ENCODE assay signal across 33 cellular contexts in the genomic region with DNA sequence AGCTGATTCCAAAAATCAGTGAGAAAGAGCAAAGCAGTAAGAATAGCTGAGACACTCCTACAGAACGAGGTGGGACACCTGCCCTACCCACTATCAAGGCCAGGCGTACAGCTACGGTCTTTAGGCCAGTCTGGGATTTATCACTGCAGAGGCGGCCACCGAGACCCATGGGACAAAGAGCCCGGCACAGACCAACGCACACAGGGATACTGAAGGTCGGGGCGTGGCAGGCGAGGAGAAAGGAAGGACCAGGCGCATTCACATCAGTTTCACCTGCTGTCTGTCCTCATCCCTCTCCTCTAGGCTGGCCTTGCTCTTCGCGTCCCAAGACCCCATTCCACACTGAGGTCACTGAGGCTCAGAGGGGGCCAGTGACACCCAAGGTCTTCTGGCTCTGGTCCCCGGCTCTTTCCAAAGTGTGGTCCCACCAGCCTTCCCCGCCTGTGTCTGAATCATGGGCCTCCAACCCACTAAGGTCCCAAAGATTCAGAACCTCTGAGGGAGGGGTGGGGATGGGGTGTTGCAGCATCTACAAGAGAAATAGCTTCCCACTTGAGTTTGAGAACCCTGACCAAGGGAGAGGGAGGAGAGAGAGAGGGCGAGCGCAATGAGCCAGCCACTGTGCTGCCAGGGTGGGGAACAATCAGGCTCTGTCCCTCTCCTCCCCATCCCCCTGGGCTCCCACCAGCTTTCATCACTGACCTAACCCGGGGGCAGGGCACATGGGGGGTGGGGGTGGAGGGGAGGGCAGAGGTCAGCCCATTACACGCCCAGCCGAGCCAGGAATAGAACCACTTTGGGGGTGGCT. TPM values are rescaled to one million over a fixed set of nuclear protein-coding genes. Genes with fewer than 3 reads are reported as not detected.
DNase-seq lines count a peak whose midpoint lies in the region; ATAC-seq, FAIRE-seq and TF ChIP-seq lines count a peak whose summit lies in the region.
"Had no signal": no experiment of that assay in that cellular context is flagged by ENCODE, and none has a peak within 500 bp of the region (broad histone marks: within the 10 kb centered on the region; RNA-seq: fewer than 3 reads in every experiment).

No MANE protein-coding gene starts in this region.

- ATAC-seq in activated T-helper 17 cell treated with anti-CD3 and anti-CD28 coated beads, Interleukin-2, amount 50 U/mL, for 72 hours (replicated peaks), result no peak
- ATAC-seq: psoas muscle had no signal

- H2BK20ac ChIP-seq in H1 (ENCODE audit: low read length), result no peak overlapping the region

- POLR2A ChIA-PET in H1 (lab: Charles Lee; ENCODE audit: partially characterized antibody), result interaction anchor here (0.7 to 1.8 kb wide), 4 partner anchors 14 to 132 kb away, joined by 3 to 5 read pairs (median 4); no protein-coding TSS in a partner anchor

- H3K4me1 Mint-ChIP-seq in activated naive CD4-positive, alpha-beta T cell treated with anti-CD3 and anti-CD28 coated beads, Interleukin-2, amount 50 U/mL, for 24 hours, result no peaks in the 10 kb centered on the region
- peaks cover 60% of the 10 kb centered on the region for H3K4me1 Mint-ChIP-seq in neural crest cell
- no peaks in the 10 kb centered on the region for H3K4me1 Mint-ChIP-seq in activated T-helper 17 cell treated with anti-CD3 and anti-CD28 coated beads, Interleukin-2, amount 50 U/mL, for 72 hours

- TF ChIP-seq RAD21 in H1 (IDR thresholded peaks at IDR 0.05 in 1 of 2, conservative IDR thresholded peaks at IDR 0.05 in 1 of 2; ENCODE audit: low read depth in 2 of 2, low read length in 2 of 2), result no peak

- no peaks in the 10 kb centered on the region; a peak in 1 of 7 replicates for H3K27me3 ChIP-seq in H1 (replicated peaks in 1 of 4; ENCODE audit: control insufficient read depth in 3 of 4, extremely low read depth in 1 of 4, insufficient read depth in 3 of 4, low read length in 3 of 4)

- no peak overlapping the region for H3K56ac ChIP-seq in H1 (replicated peaks; ENCODE audit: insufficient read length, low read depth, low read length)

- H3K4me2 ChIP-seq in H1 (ENCODE audit: insufficient read depth in 1 of 2, low read depth in 2 of 2, low read length in 2 of 2), result no peak overlapping the region
- H3K4me2 ChIP-seq: KMS-11 had no signal

- no peak overlapping the region for H2BK5ac ChIP-seq in H1 (ENCODE audit: low read depth, low read length)

- H3K79me1 ChIP-seq in H1 (ENCODE audit: low read depth, low read length), result no peaks in the 10 kb centered on the region

- no peak overlapping the region for H4K91ac ChIP-seq in H1 (replicated peaks; ENCODE audit: insufficient read length, low read length)

- no peak overlapping the region for H3K4me3 Mint-ChIP-seq in activated naive CD4-positive, alpha-beta T cell treated with anti-CD3 and anti-CD28 coated beads, Interleukin-2, amount 50 U/mL, for 24 hours
- H3K4me3 Mint-ChIP-seq in neural crest cell, result peak overlapping the region; percentile 55
- H3K4me3 Mint-ChIP-seq in activated T-helper 17 cell treated with anti-CD3 and anti-CD28 coated beads, Interleukin-2, amount 50 U/mL, for 72 hours, result no peak overlapping the region
- H3K4me3 Mint-ChIP-seq: activated B cell treated with CpG ODN at 0.5 μM for 24 hours; activated CD4-positive, alpha-beta T cell treated with anti-CD3 and anti-CD28 coated beads, Interleukin-2, amount 10 ng/mL, durations not matched to agents 7 days and 5 days; memory B cell had no signal

- no peak overlapping the region for H2BK15ac ChIP-seq in H1 (ENCODE audit: low read length)

- H3K23me2 ChIP-seq in H1 (ENCODE audit: low read depth, low read length), result no peaks in the 10 kb centered on the region

- no peak overlapping the region for H2BK120ac ChIP-seq in H1 (replicated peaks; ENCODE audit: low read depth, low read length)

- no peak overlapping the region for H3K14ac ChIP-seq in H1 (ENCODE audit: insufficient read length)

- CTCF ChIA-PET in H1 (lab: Charles Lee; ENCODE audit: partially characterized antibody), result interaction anchor here (0.5 to 2.7 kb wide), 12 partner anchors 10 to 158 kb away, joined by 3 to 15 read pairs (median 3); no protein-coding TSS in a partner anchor

- H3K36me3 Mint-ChIP-seq in activated naive CD4-positive, alpha-beta T cell treated with anti-CD3 and anti-CD28 coated beads, Interleukin-2, amount 50 U/mL, for 24 hours, result no peaks in the 10 kb centered on the region
- no peaks in the 10 kb centered on the region for H3K36me3 Mint-ChIP-seq in neural crest cell (ENCODE audit: low read depth)
- H3K36me3 Mint-ChIP-seq in activated T-helper 17 cell treated with anti-CD3 and anti-CD28 coated beads, Interleukin-2, amount 50 U/mL, for 72 hours (ENCODE audit: low read depth), result no peaks in the 10 kb centered on the region
- H3K36me3 Mint-ChIP-seq: memory B cell had no signal

- no peaks in the 10 kb centered on the region for H3K79me2 ChIP-seq in H1 (ENCODE audit: control insufficient read depth in 1 of 2, insufficient read depth in 2 of 2, low read length in 2 of 2)

- no peak overlapping the region for H3K9ac ChIP-seq in H1 (replicated peaks in 1 of 4; ENCODE audit: extremely low read depth in 1 of 4, low read depth in 3 of 4, low read length in 3 of 4)
- H3K9ac ChIP-seq: KMS-11 had no signal

- H4K20me1 ChIP-seq in H1 (replicated peaks in 1 of 2; ENCODE audit: control insufficient read depth in 1 of 2, insufficient read depth in 2 of 2, low read length in 2 of 2), result no peaks in the 10 kb centered on the region

- H4K5ac ChIP-seq in H1 (ENCODE audit: insufficient read length, low read depth, low read length), result no peak overlapping the region

- H3K9me3 Mint-ChIP-seq in activated naive CD4-positive, alpha-beta T cell treated with anti-CD3 and anti-CD28 coated beads, Interleukin-2, amount 50 U/mL, for 24 hours, result no peaks in the 10 kb centered on the region
- H3K9me3 Mint-ChIP-seq in neural crest cell, result no peaks in the 10 kb centered on the region
- no peaks in the 10 kb centered on the region for H3K9me3 Mint-ChIP-seq in activated T-helper 17 cell treated with anti-CD3 and anti-CD28 coated beads, Interleukin-2, amount 50 U/mL, for 72 hours
- H3K9me3 Mint-ChIP-seq: activated B cell treated with CpG ODN at 0.5 μM for 24 hours; activated CD4-positive, alpha-beta T cell treated with anti-CD3 and anti-CD28 coated beads, Interleukin-2, amount 10 ng/mL, durations not matched to agents 7 days and 5 days; memory B cell had no signal

- no peak overlapping the region for H2AK5ac ChIP-seq in H1 (ENCODE audit: low read depth, low read length)

- H3K27ac ChIP-seq in H1 (ENCODE audit: low read depth, low read length), result no peak overlapping the region
- peak overlapping the region; percentile 98 for H3K27ac ChIP-seq in substantia nigra (ENCODE audit: low read depth, low read length, poor library complexity, severe bottlenecking)
- H3K27ac ChIP-seq: 22Rv1, C4-2B, KMS-11, psoas muscle, SK-N-MC, thoracic aorta had no signal

- peak overlapping the region; percentile 41 for H3K27ac Mint-ChIP-seq in activated naive CD4-positive, alpha-beta T cell treated with anti-CD3 and anti-CD28 coated beads, Interleukin-2, amount 50 U/mL, for 24 hours
- peak overlapping the region; percentile 86 for H3K27ac Mint-ChIP-seq in neural crest cell (ENCODE audit: unreplicated experiment)
- no peak overlapping the region for H3K27ac Mint-ChIP-seq in activated T-helper 17 cell treated with anti-CD3 and anti-CD28 coated beads, Interleukin-2, amount 50 U/mL, for 72 hours
- H3K27ac Mint-ChIP-seq: activated B cell treated with CpG ODN at 0.5 μM for 24 hours; activated CD4-positive, alpha-beta T cell treated with anti-CD3 and anti-CD28 coated beads, Interleukin-2, amount 10 ng/mL, durations not matched to agents 7 days and 5 days; memory B cell had no signal

- no peak overlapping the region for H3K23ac ChIP-seq in H1 (ENCODE audit: insufficient read length)

- H3K27me3 Mint-ChIP-seq in activated naive CD4-positive, alpha-beta T cell treated with anti-CD3 and anti-CD28 coated beads, Interleukin-2, amount 50 U/mL, for 24 hours, result no peaks in the 10 kb centered on the region
- no peaks in the 10 kb centered on the region for H3K27me3 Mint-ChIP-seq in neural crest cell (ENCODE audit: low read depth)
- H3K27me3 Mint-ChIP-seq in activated T-helper 17 cell treated with anti-CD3 and anti-CD28 coated beads, Interleukin-2, amount 50 U/mL, for 72 hours, result peaks cover 2% of the 10 kb centered on the region

- H3K36me3 ChIP-seq in H1 (ENCODE audit: control insufficient read depth in 2 of 4, insufficient read depth in 4 of 4, low read length in 3 of 4), result no peaks in the 10 kb centered on the region
- H3K36me3 ChIP-seq: MG63, thoracic aorta had no signal

- no peak for DNase-seq in activated naive CD4-positive, alpha-beta T cell treated with anti-CD3 and anti-CD28 coated beads, Interleukin-2, amount 50 U/mL, for 16 hours
- DNase-seq in H1 (ENCODE audit: low read depth in 1 of 2, low spot score in 2 of 2) (no peak), neural crest cell (ENCODE audit: low read depth, low spot score) (peak; percentile 43), substantia nigra (lab: John Stamatoyannopoulos, UW) (peak in 47 of 49 donors; percentile 36 to 89 (median 72)), MV-4-11 (lab: John Stamatoyannopoulos, UW) (no peak), HCEC 1CT (no peak)
- DNase-seq: activated B cell treated with CpG ODN at 0.5 μM for 24 hours; activated CD4-positive, alpha-beta T cell treated with anti-CD3 and anti-CD28 coated beads, Interleukin-2, amount 10 ng/mL, durations not matched to agents 7 days and 5 days; activated gamma-delta T cell; activated T-cell treated with anti-CD3 and anti-CD28 coated beads, Interleukin-2, amount 50 U/mL, for 1 hour; Caco-2; cerebellar nuclear complex; foreskin melanocyte; left cardiac atrium; MG63; NCI-H2029; NCI-H524 treated with DMSO at 0.1 percent for 48 hours; NK-92 treated with Interleukin-12 subunit alpha and Interleukin-12 subunit beta, amount 100 ng/mL, for 24 hours; psoas muscle; small intestine; stimulated activated naive CD4-positive, alpha-beta T cell had no signal

- TF ChIP-seq POLR2A in H1 (IDR thresholded peaks at IDR 0.05; ENCODE audit: control extremely low read depth in 1 of 2, low read depth in 2 of 2, low read length in 2 of 2), result no peak

- 88% methylated on average over 18 of the region's 20 CpGs; no CpG with 5 or more reads in 1 of the 2 experiments for WGBS in H1 (ENCODE audit: extremely low coverage in 1 of 2, insufficient coverage in 1 of 2, insufficient read length in 1 of 2, insufficient replicate concordance in 2 of 2, low coverage in 1 of 2, low lambda C conversion rate in 2 of 2, missing lambda C conversion rate in 1 of 2), 2 experiments

- no peak for TF ChIP-seq EP300 in H1 (IDR thresholded peaks at IDR 0.05; ENCODE audit: borderline replicate concordance in 1 of 2, low read depth in 2 of 2, low read length in 2 of 2)

- H3K9me3 ChIP-seq in H1 (ENCODE audit: insufficient read depth in 2 of 2, low read depth in 1 of 2, low read length in 1 of 2), result no peaks in the 10 kb centered on the region
- H3K9me3 ChIP-seq: Caco-2, MG63, psoas muscle, thoracic aorta had no signal

- peak overlapping the region; percentile 60; the same call in 1 of the 2 replicates for H2BK12ac ChIP-seq in H1 (ENCODE audit: low read depth, low read length)

- no peak for FAIRE-seq in H1 (lab: Jason Lieb, UNC)
- FAIRE-seq: G401.6, small intestine, urothelium cell line had no signal

- TF ChIP-seq CTCF in H1 (IDR thresholded peaks at IDR 0.05; ENCODE audit: control extremely low read depth in 1 of 3, insufficient read depth in 1 of 3, low read depth in 1 of 3, low read length in 3 of 3) (no peak), neural crest cell (conservative IDR thresholded peaks at IDR 0.05) (no peak)

- H3K4ac ChIP-seq in H1 (replicated peaks; ENCODE audit: insufficient read length, low read depth, low read length), result no peak overlapping the region

- H3K18ac ChIP-seq in H1 (ENCODE audit: extremely low read depth, low read length), result no peak overlapping the region; the same call in 1 of the 2 replicates

- no peak overlapping the region for H2AFZ ChIP-seq in H1 (ENCODE audit: low read length)

- H3K4me3 ChIP-seq in H1 (ENCODE audit: extremely low read depth in 1 of 4, insufficient read depth in 2 of 4, low read depth in 3 of 4, low read length in 4 of 4), result no peak overlapping the region
- H3K4me3 ChIP-seq: MG63, psoas muscle, SK-N-MC, thoracic aorta had no signal

- H3K4me1 ChIP-seq in H1 (replicated peaks in 1 of 4; ENCODE audit: control insufficient read depth in 3 of 4, insufficient read depth in 4 of 4, low read length in 3 of 4), result peaks cover 0 to 11% (median 4%) of the 10 kb centered on the region in 4 experiments; a peak in 4 of 7 replicates
- H3K4me1 ChIP-seq: Caco-2 had no signal

- no peak overlapping the region for H4K8ac ChIP-seq in H1 (ENCODE audit: extremely low read depth, insufficient read depth, low read length)

RNA-seq across cellular contexts. Expression of gene PICK1, which starts 7.2 kb away (rescaled TPM):
- total RNA-seq in H1 (2021; fragmentation: NEBNext Ultra II Directional; extraction: Animal tissue kit (Norgen Biotek cat#: 25700)), result 22.9 and 26.2 TPM in 2 replicates
- 20.4 and 26.7 TPM in 2 replicates for polyA plus RNA-seq in H1 (2011; rRNA removed)
- 34.3 TPM for polyA plus RNA-seq in H1 (2011; cell fraction: cytosol; rRNA removed)
- polyA plus RNA-seq in H1 (2011; cell fraction: nucleus; rRNA removed), result 80.4 TPM
- polyA plus RNA-seq in H1 (2012, experiment 1 of 2), result 14.3 to 28.4 TPM (median 26.6 TPM) in 4 replicates
- polyA plus RNA-seq in H1 (2012, experiment 2 of 2), result 17.5 TPM
- polyA plus RNA-seq in H1 (2013, experiment 1 of 2), result 13.5 TPM
- polyA plus RNA-seq in H1 (2013, experiment 2 of 2), result 13.1 TPM
- 24.3 and 33.6 TPM in 2 replicates for polyA minus RNA-seq in H1 (2011; rRNA and poly(A)+ RNA removed)
- 15.3 TPM for polyA minus RNA-seq in H1 (2011; cell fraction: cytosol; rRNA and poly(A)+ RNA removed)
- polyA minus RNA-seq in H1 (2011; cell fraction: nucleus; rRNA and poly(A)+ RNA removed), result 33.8 TPM
- total RNA-seq in neural crest cell, result 20.1 and 24.0 TPM in 2 replicates
- 10 to 100 TPM; 15.2 to 23.2 TPM for total RNA-seq in activated T-helper 17 cell treated with anti-CD3 and anti-CD28 coated beads, Interleukin-2, amount 50 U/mL, for 72 hours

RNA-seq across cellular contexts. Expression of gene SLC16A8, which starts 34.0 kb away (rescaled TPM):
- not detected in 2 replicates for total RNA-seq in H1 (2021; fragmentation: NEBNext Ultra II Directional; extraction: Animal tissue kit (Norgen Biotek cat#: 25700))
- 0.70 and 1.2 TPM in 2 replicates for polyA plus RNA-seq in H1 (2011; rRNA removed)
- polyA plus RNA-seq in H1 (2011; cell fraction: cytosol; rRNA removed), result 0.62 TPM
- 0.44 TPM for polyA plus RNA-seq in H1 (2011; cell fraction: nucleus; rRNA removed)
- 0.69 to 1.6 TPM (median 1.3 TPM) in 4 replicates for polyA plus RNA-seq in H1 (2012, experiment 1 of 2)
- polyA plus RNA-seq in H1 (2012, experiment 2 of 2), result 0.43 TPM
- 0.28 TPM for polyA plus RNA-seq in H1 (2013, experiment 1 of 2)
- 0.17 TPM for polyA plus RNA-seq in H1 (2013, experiment 2 of 2)
- not detected in 2 replicates for polyA minus RNA-seq in H1 (2011; rRNA and poly(A)+ RNA removed)
- polyA minus RNA-seq in H1 (2011; cell fraction: cytosol; rRNA and poly(A)+ RNA removed), result not detected
- 0.40 TPM for polyA minus RNA-seq in H1 (2011; cell fraction: nucleus; rRNA and poly(A)+ RNA removed)
- total RNA-seq in neural crest cell, result 0.26 TPM in 1 of 2 replicates, not detected in the other
- total RNA-seq in activated T-helper 17 cell treated with anti-CD3 and anti-CD28 coated beads, Interleukin-2, amount 50 U/mL, for 72 hours, result not detected
- total RNA-seq: activated B cell treated with CpG ODN at 0.5 μM for 24 hours; activated CD4-positive, alpha-beta T cell treated with anti-CD3 and anti-CD28 coated beads, Interleukin-2, amount 10 ng/mL, durations not matched to agents 7 days and 5 days; Caco-2; H4; T-helper 1 cell treated with Interleukin-12 subunit alpha and Interleukin-12 subunit beta and Interleukin-4 antibody, amounts not matched to agents 30 ng/mL and 1 ng/mL, for 36 hours had no signal

Comparison
In these comparisons a context has a peak if more than half of its experiments do, and no peak if none do; other contexts are left out.
1. DNase-seq: peak in neural crest cell (single experiment) and substantia nigra (47 of 49); none in activated naive CD4-positive, alpha-beta T cell treated with anti-CD3 and anti-CD28 coated beads, Interleukin-2, amount 50 U/mL, for 16 hours (single experiment), H1 (0 of 2), MV-4-11 (single experiment) and HCEC 1CT (single experiment).